Comparison of ENCODE assay signal across 1 cellular context in the genomic region with DNA sequence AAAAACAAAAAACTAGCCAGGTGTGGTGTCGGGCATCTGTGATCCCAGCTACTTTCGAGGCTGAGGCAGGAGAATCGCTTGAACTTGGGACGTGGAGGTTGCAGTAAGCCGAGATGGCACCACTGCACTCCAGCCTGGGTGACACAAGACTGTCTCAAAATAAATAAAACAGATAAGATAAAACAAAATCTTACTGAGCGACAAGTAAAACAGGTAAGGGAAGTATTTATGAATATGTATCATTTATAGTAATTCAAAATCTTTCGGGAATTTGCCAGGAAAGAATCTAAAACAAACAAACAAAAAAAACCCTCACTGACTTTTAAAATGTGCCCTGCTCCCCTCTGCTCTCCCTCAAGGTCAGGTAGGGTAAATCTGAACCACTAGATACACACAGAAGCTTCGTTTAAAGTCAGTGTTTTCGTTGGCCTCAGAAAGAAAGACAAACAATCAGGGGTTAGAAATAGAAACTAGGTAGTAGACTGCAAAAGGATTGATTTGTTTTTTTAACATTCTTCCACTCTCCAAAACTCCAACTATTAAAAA.
TF ChIP-seq lines count a peak whose summit lies in the region.

No MANE protein-coding gene starts in this region.

TF ChIP-seq in WTC11, 78 proteins besides CTCF, POLR2A, EP300 and RAD21 (continued from another document):
- TF ChIP-seq GABPB1 (CRISPR knock-in tag; IDR thresholded peaks at IDR 0.05) (no peak), ZNF671 (CRISPR knock-in tag; IDR thresholded peaks at IDR 0.05) (no peak)
